In genomic region chr19:6531956-6532243, GRCh38 we compare ENCODE assay signal across 10 cellular contexts. TPM values are rescaled to one million over a fixed set of nuclear protein-coding genes. Genes with fewer than 3 reads are reported as not detected.
DNase-seq lines count a peak whose midpoint lies in the region; TF ChIP-seq lines count a peak whose summit lies in the region.
"Had no signal": no experiment of that assay in that cellular context is flagged by ENCODE, and none has a peak within 500 bp of the region (broad histone marks: within the 10 kb centered on the region; RNA-seq: fewer than 3 reads in every experiment).

No MANE protein-coding gene starts in this region.

- H3K79me1 ChIP-seq in mesendoderm (ENCODE audit: low read length), result no peaks in the 10 kb centered on the region

- in situ Hi-C loops in brain microvascular endothelial cell (cut with HindIII; ENCODE audit: low pct_ligation_motif_present, low sequenced_read_pairs), result no loop called here

- H3K23ac ChIP-seq in mesendoderm (ENCODE audit: low read length), result no peak overlapping the region

- no peaks in the 10 kb centered on the region for H3K27me3 ChIP-seq in BLaER1
- peaks cover 10% of the 10 kb centered on the region for H3K27me3 ChIP-seq in mesendoderm (ENCODE audit: insufficient read depth, low read length, poor library complexity)
- H3K27me3 ChIP-seq in brain microvascular endothelial cell (replicated peaks), result peaks cover 17% of the 10 kb centered on the region
- peaks cover 5% of the 10 kb centered on the region for H3K27me3 ChIP-seq in colonic mucosa

- peaks cover 7% of the 10 kb centered on the region for H3K36me3 Mint-ChIP-seq in activated naive CD8-positive, alpha-beta T cell treated with anti-CD3 and anti-CD28 coated beads for 36 hours

- no peak overlapping the region for H4K8ac ChIP-seq in mesendoderm (ENCODE audit: low read depth, low read length)

- H3K27ac Mint-ChIP-seq in activated naive CD8-positive, alpha-beta T cell treated with anti-CD3 and anti-CD28 coated beads for 36 hours, result no peak overlapping the region

- WGBS in mesendoderm (ENCODE audit: extremely low coverage, insufficient coverage, low lambda C conversion rate), result no CpG with 5 or more reads among the region's 5 CpGs

- H2BK5ac ChIP-seq in mesendoderm (ENCODE audit: low read length), result no peak overlapping the region

- H2BK120ac ChIP-seq in mesendoderm (ENCODE audit: low read depth, low read length), result no peak overlapping the region

- H3K18ac ChIP-seq in mesendoderm (ENCODE audit: low read length), result no peak overlapping the region

- H3K9me3 ChIP-seq in BLaER1, result no peaks in the 10 kb centered on the region
- H3K9me3 ChIP-seq in HEK293 (ENCODE audit: control insufficient read depth, insufficient read depth, low read depth, low read length), result no peaks in the 10 kb centered on the region
- no peaks in the 10 kb centered on the region for H3K9me3 ChIP-seq in colonic mucosa

- no peak overlapping the region for H3K4ac ChIP-seq in mesendoderm (ENCODE audit: low read depth, low read length)

- CTCF ChIA-PET in HEK293 (lab: Yijun Ruan, JAX), result interaction anchor here (0.6 kb wide), 1 partner anchor 402 kb away, joined by 3 read pairs; no protein-coding TSS in a partner anchor

- peaks cover 32% of the 10 kb centered on the region for H3K4me1 Mint-ChIP-seq in activated naive CD8-positive, alpha-beta T cell treated with anti-CD3 and anti-CD28 coated beads for 36 hours

- H3K36me3 ChIP-seq in BLaER1, result peaks cover 17% of the 10 kb centered on the region
- H3K36me3 ChIP-seq in HEK293 (ENCODE audit: control insufficient read depth in 2 of 2, insufficient read depth in 1 of 2, low read length in 2 of 2), result peaks cover 0 to 21% of the 10 kb centered on the region in 2 experiments; a peak in 1 of 3 replicates
- no peaks in the 10 kb centered on the region for H3K36me3 ChIP-seq in mesendoderm (ENCODE audit: control insufficient read depth, insufficient read depth, low read length)
- no peaks in the 10 kb centered on the region for H3K36me3 ChIP-seq in brain microvascular endothelial cell (replicated peaks)
- no peaks in the 10 kb centered on the region for H3K36me3 ChIP-seq in colonic mucosa

- no peak for DNase-seq in activated naive CD8-positive, alpha-beta T cell treated with anti-CD3 and anti-CD28 coated beads for 36 hours
- DNase-seq in mesendoderm (no peak), NCI-H510A treated with DMSO at 0.1 percent for 48 hours (lab: John Stamatoyannopoulos, UW) (no peak), HCEC 1CT (no peak), brain microvascular endothelial cell (no peak), colonic mucosa (no peak)
- DNase-seq: DMS53 had no signal

- H3K27ac ChIP-seq in BLaER1 (peak overlapping the region; percentile 95), HEK293 (ENCODE audit: extremely low read depth, low read depth, low read length) (no peak overlapping the region), mesendoderm (ENCODE audit: low read depth, low read length) (no peak overlapping the region), brain microvascular endothelial cell (no peak overlapping the region), colonic mucosa (no peak overlapping the region)

- H3K4me1 ChIP-seq in BLaER1 (peaks cover 75% of the 10 kb centered on the region), HEK293 (ENCODE audit: control insufficient read depth, insufficient read depth, low read length) (no peaks in the 10 kb centered on the region; the same call in 1 of the 2 replicates), mesendoderm (ENCODE audit: control insufficient read depth, low read depth, low read length) (peaks cover 6% of the 10 kb centered on the region), colonic mucosa (no peaks in the 10 kb centered on the region)

- POLR2A ChIA-PET in HEK293 (lab: Yijun Ruan, JAX), result no interaction called here

- no peak overlapping the region for H2BK15ac ChIP-seq in mesendoderm (replicated peaks; ENCODE audit: low read depth)

- peaks cover 50% of the 10 kb centered on the region for H3K27me3 Mint-ChIP-seq in activated naive CD8-positive, alpha-beta T cell treated with anti-CD3 and anti-CD28 coated beads for 36 hours

- H2AK5ac ChIP-seq in mesendoderm (ENCODE audit: low read length), result no peak overlapping the region

- peak overlapping the region; percentile 87 for H3K4me2 ChIP-seq in BLaER1
- peak overlapping the region; percentile 7 for H3K4me2 ChIP-seq in mesendoderm (ENCODE audit: low read length)

- H3K4me3 ChIP-seq in BLaER1 (peak overlapping the region; percentile 97), HEK293 (ENCODE audit: low read depth, low read length) (no peak overlapping the region), mesendoderm (ENCODE audit: low read length) (no peak overlapping the region), brain microvascular endothelial cell (ENCODE audit: low read depth, low read length) (no peak overlapping the region), colonic mucosa (no peak overlapping the region)

- H3K56ac ChIP-seq in mesendoderm (ENCODE audit: low read length), result no peak overlapping the region

- H3K79me2 ChIP-seq in mesendoderm (ENCODE audit: control insufficient read depth, insufficient read depth, low read length), result no peaks in the 10 kb centered on the region

- TF ChIP-seq CTCF in HEK293 (tag by site-specific recombination; IDR thresholded peaks at IDR 0.05) (no peak), brain microvascular endothelial cell (IDR thresholded peaks at IDR 0.05; ENCODE audit: low read depth, low read length, missing control alignments) (no peak), colonic mucosa (IDR thresholded peaks at IDR 0.05) (no peak)

- peak overlapping the region; percentile 73 for H3K4me3 Mint-ChIP-seq in activated naive CD8-positive, alpha-beta T cell treated with anti-CD3 and anti-CD28 coated beads for 36 hours

- H4K5ac ChIP-seq in mesendoderm (ENCODE audit: low read length), result no peak overlapping the region

- intact Hi-C loops in colonic mucosa (cut with DNase I), result no loop called here

- peak overlapping the region; percentile 96 for H3K9ac ChIP-seq in BLaER1
- peak overlapping the region; percentile 33 for H3K9ac ChIP-seq in mesendoderm (ENCODE audit: low read length)
- H3K9ac ChIP-seq in colonic mucosa (ENCODE audit: low read depth in 2 of 2, low read length in 2 of 2), result no peak overlapping the region

- H3K9me3 Mint-ChIP-seq in activated naive CD8-positive, alpha-beta T cell treated with anti-CD3 and anti-CD28 coated beads for 36 hours, result no peaks in the 10 kb centered on the region

- peaks cover 22% of the 10 kb centered on the region for H4K20me1 ChIP-seq in BLaER1

TF ChIP-seq in HEK293, 187 proteins besides CTCF, POLR2A, EP300 and RAD21 (continues in another document):
- TF ChIP-seq GLIS1 (tag by site-specific recombination; IDR thresholded peaks at IDR 0.05) (no peak; the same call in 1 of the 2 replicates), INSM2 (tag by site-specific recombination; IDR thresholded peaks at IDR 0.05) (no peak), HOXA7 (CRISPR knock-in tag; IDR thresholded peaks at IDR 0.05; ENCODE audit: borderline replicate concordance) (no peak), IKZF3 (tag by site-specific recombination; IDR thresholded peaks at IDR 0.05) (peak; percentile 65; the same call in 1 of the 2 replicates), ZNF785 (tag by site-specific recombination; IDR thresholded peaks at IDR 0.05) (no peak), ZNF10 (tag by site-specific recombination; IDR thresholded peaks at IDR 0.05) (no peak), GLIS2 (tag by site-specific recombination; IDR thresholded peaks at IDR 0.05) (peak; percentile 48; the same call in 1 of the 2 replicates), ZNF449 (tag by site-specific recombination; IDR thresholded peaks at IDR 0.05) (no peak), ZNF621 (tag by site-specific recombination; IDR thresholded peaks at IDR 0.05) (no peak), ZNF623 (tag by site-specific recombination; IDR thresholded peaks at IDR 0.05) (no peak), ZNF792 (tag by site-specific recombination; IDR thresholded peaks at IDR 0.05) (no peak)

RNA-seq across cellular contexts. Expression of gene TNFSF9, which starts 1.1 kb away (rescaled TPM):
- total RNA-seq in activated naive CD8-positive, alpha-beta T cell treated with anti-CD3 and anti-CD28 coated beads for 36 hours, result 1 to 10 TPM; 2.3 to 2.5 TPM
- polyA plus RNA-seq in mesendoderm (2013, experiment 1 of 2), result 1.6 TPM
- 1.8 TPM for polyA plus RNA-seq in mesendoderm (2013, experiment 2 of 2)
- 1 to 10 TPM in 1 of 2 donors, under 1 TPM in 1; 0.79 to 4.0 TPM for total RNA-seq in colonic mucosa

RNA-seq across cellular contexts. Expression of gene TUBB4A, which starts 29.8 kb away (rescaled TPM):
- 1 to 10 TPM; 7.3 to 7.8 TPM for total RNA-seq in activated naive CD8-positive, alpha-beta T cell treated with anti-CD3 and anti-CD28 coated beads for 36 hours
- 3.9 TPM for polyA plus RNA-seq in mesendoderm (2013, experiment 1 of 2)
- polyA plus RNA-seq in mesendoderm (2013, experiment 2 of 2), result 3.7 TPM
- 1 to 10 TPM in 1 of 2 donors, under 1 TPM in 1; 0.44 to 1.4 TPM for total RNA-seq in colonic mucosa
- total RNA-seq: RPMI7951 had no signal

RNA-seq across cellular contexts. Expression of gene DENND1C, which starts 50.3 kb away (rescaled TPM):
- total RNA-seq in activated naive CD8-positive, alpha-beta T cell treated with anti-CD3 and anti-CD28 coated beads for 36 hours, result 10 to 100 TPM; 62.4 to 63.2 TPM
- 1.5 TPM for polyA plus RNA-seq in mesendoderm (2013, experiment 1 of 2)
- polyA plus RNA-seq in mesendoderm (2013, experiment 2 of 2), result 1.5 TPM
- 1 to 10 TPM; 2.5 to 2.9 TPM for total RNA-seq in colonic mucosa
- total RNA-seq: RPMI7951 had no signal

RNA-seq across cellular contexts. Expression of gene CD70, which starts 59.0 kb away (rescaled TPM):
- total RNA-seq in activated naive CD8-positive, alpha-beta T cell treated with anti-CD3 and anti-CD28 coated beads for 36 hours, result 10 to 100 TPM; 15.2 to 15.3 TPM
- polyA plus RNA-seq in mesendoderm (2013, experiment 1 of 2), result 0.77 TPM
- polyA plus RNA-seq in mesendoderm (2013, experiment 2 of 2), result 0.71 TPM
- under 1 TPM; 0.27 to 0.57 TPM for total RNA-seq in colonic mucosa

Comparison
In these comparisons a context has a peak if more than half of its experiments do, and no peak if none do; other contexts are left out.
1. H3K9ac ChIP-seq: peak in BLaER1 (single experiment) and mesendoderm (single experiment); none in colonic mucosa (0 of 2).
2. RNA of gene DENND1C, which starts 50.3 kb away (total RNA-seq): 62.4 to 63.2 TPM in activated naive CD8-positive, alpha-beta T cell treated with anti-CD3 and anti-CD28 coated beads for 36 hours; 2.5 to 2.9 TPM in colonic mucosa; every median in the first group is over 10 times any median in the second.